24 cellular contexts compared by ENCODE assay signal in the genomic region with DNA sequence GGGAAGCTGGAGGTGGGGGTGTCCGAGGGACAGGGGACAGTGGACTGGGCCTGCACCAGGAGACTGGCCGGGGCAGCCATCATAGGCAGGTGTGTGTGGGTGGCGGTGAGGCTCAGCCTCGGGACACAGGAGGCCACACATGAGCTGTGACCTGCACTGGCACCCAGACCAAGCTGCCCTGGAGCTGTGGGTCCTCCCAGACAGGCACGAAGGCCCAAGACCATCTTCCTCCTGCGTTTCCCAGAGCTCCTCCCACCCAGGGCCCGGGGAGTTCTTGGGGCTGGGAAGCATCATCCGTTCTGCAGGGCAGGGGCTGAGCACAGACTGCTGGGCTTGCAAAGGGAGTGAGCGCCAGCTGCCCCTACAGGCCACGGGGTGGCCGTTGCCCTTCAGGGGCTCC.
"Had no signal": no experiment of that assay in that cellular context is flagged by ENCODE, and none has a peak within 500 bp of the region (broad histone marks: within the 10 kb centered on the region; RNA-seq: fewer than 3 reads in every experiment).

No MANE protein-coding gene starts in this region.

- H3K4me2 ChIP-seq: KMS-11 had no signal

- H3K36me3 Mint-ChIP-seq: brain had no signal

- H3K27me3 ChIP-seq: cardiac muscle cell, MG63, SJSA1 had no signal

- H3K4me3 ChIP-seq: cardiac muscle cell, MG63, SJSA1 had no signal

- H3K36me3 ChIP-seq: cardiac muscle cell, MG63, SJSA1 had no signal

- H3K27ac Mint-ChIP-seq: activated CD8-positive, alpha-beta T cell treated with anti-CD3 and anti-CD28 coated beads for 36 hours; activated T-cell treated with anti-CD3 and anti-CD28 coated beads, Interleukin-2, amount 50 U/mL, for 72 hours; activated T-helper 2 cell treated with anti-CD3 and anti-CD28 coated beads, Interferon-gamma antibody, Interleukin-2, Interleukin-4, amounts not matched to agents 10 μg/mL and 5 μg/mL and 100 μg/mL, durations not matched to agents 14 hours and 24 hours and 36 hours had no signal

- H3K4me3 Mint-ChIP-seq: activated CD8-positive, alpha-beta T cell treated with anti-CD3 and anti-CD28 coated beads for 36 hours; activated T-cell treated with anti-CD3 and anti-CD28 coated beads, Interleukin-2, amount 50 U/mL, for 72 hours; brain had no signal

- H3K9ac ChIP-seq: KMS-11 had no signal

- DNase-seq: activated CD4-positive, CD25-positive, alpha-beta regulatory T cell; activated CD8-positive, alpha-beta memory T cell treated with anti-CD3 and anti-CD28 coated beads, Interleukin-2, amount 50 U/mL, for 4 hours; activated CD8-positive, alpha-beta T cell treated with anti-CD3 and anti-CD28 coated beads for 36 hours; activated gamma-delta T cell treated with Interleukin-2 at 50 U/mL for 16 hours; activated naive CD4-positive, alpha-beta T cell treated with anti-CD3 and anti-CD28 coated beads, Interleukin-2, amount 50 U/mL, for 16 hours; activated T-cell treated with anti-CD3 and anti-CD28 coated beads, Interleukin-2, amount 50 U/mL, for 72 hours; amniotic stem cell; MG63; NCI-H1105 treated with DMSO at 0.1 percent for 48 hours; NCI-H1436 treated with DMSO at 0.1 percent for 48 hours; NCI-H187; NCI-H2081; NCI-H510A treated with DMSO at 0.1 percent for 48 hours; NCI-H69; NK-92 treated with Interleukin-12 subunit alpha and Interleukin-12 subunit beta, amount 100 ng/mL, for 24 hours; SHP77; T-helper 2 cell had no signal

- H3K27me3 Mint-ChIP-seq: activated CD8-positive, alpha-beta T cell treated with anti-CD3 and anti-CD28 coated beads for 36 hours; brain had no signal

- H3K9me3 ChIP-seq: MG63, SJSA1 had no signal

- ATAC-seq: activated CD8-positive, alpha-beta T cell treated with anti-CD3 and anti-CD28 coated beads for 36 hours; activated T-cell treated with anti-CD3 and anti-CD28 coated beads, Interleukin-2, amount 50 U/mL, for 72 hours; SK-N-SH treated with all-trans-retinoic acid at 6 μM for 48 hours had no signal

- H3K9me3 Mint-ChIP-seq: activated CD8-positive, alpha-beta T cell treated with anti-CD3 and anti-CD28 coated beads for 36 hours; activated T-helper 2 cell treated with anti-CD3 and anti-CD28 coated beads, Interferon-gamma antibody, Interleukin-2, Interleukin-4, amounts not matched to agents 10 μg/mL and 5 μg/mL and 100 μg/mL, durations not matched to agents 14 hours and 24 hours and 36 hours had no signal

- H3K27ac ChIP-seq: cardiac muscle cell, KMS-11, SJSA1, VCaP had no signal
